ENCODE assay signal across 8 cellular contexts in genomic region chr17:20908373-20909273, GRCh38.
DNase-seq lines count a peak whose midpoint lies in the region; ATAC-seq and TF ChIP-seq lines count a peak whose summit lies in the region.

No MANE protein-coding gene starts in this region.

- peak overlapping the region; percentile 53 for H3K4me3 ChIP-seq in GM12864 (ENCODE audit: low read depth, low read length)

- peak; percentile 98 for ATAC-seq in HG02759 (IDR thresholded peaks at IDR 0.05; ENCODE audit: unreplicated experiment)

- peak; percentile 64 for TF ChIP-seq CTCF in GM12864 (IDR thresholded peaks at IDR 0.05; ENCODE audit: low read depth, low read length, missing control alignments)

- DNase-seq in GM12864 (ENCODE audit: low read depth) (peak; percentile 35), NCI-H2107 treated with DMSO at 0.1 percent for 48 hours (lab: John Stamatoyannopoulos, UW; ENCODE audit: unreplicated experiment) (peak; percentile 6), cerebellar cortex (ENCODE audit: low spot score) (peak; percentile 88), islet precursor cell (peak; percentile 99)
- DNase-seq in activated CD4-positive, alpha-beta T cell treated with anti-CD3 and anti-CD28 coated beads for 1 hour: peak; percentile 58
- DNase-seq in stimulated activated CD4-positive, alpha-beta T cell treated with anti-CD3 and anti-CD28 coated beads, Interleukin-12 subunit alpha, Interleukin-12 subunit beta, amount 100 ng/mL, for 24 hours (ENCODE audit: low read depth in 2 of 2): peak; percentile 59 to 74
- no peak for DNase-seq in NK-92 treated with Interleukin-12 subunit alpha and Interleukin-12 subunit beta, amount 100 ng/mL, for 24 hours (lab: John Stamatoyannopoulos, UW)
